13 cellular contexts compared by ENCODE assay signal in the genomic region with DNA sequence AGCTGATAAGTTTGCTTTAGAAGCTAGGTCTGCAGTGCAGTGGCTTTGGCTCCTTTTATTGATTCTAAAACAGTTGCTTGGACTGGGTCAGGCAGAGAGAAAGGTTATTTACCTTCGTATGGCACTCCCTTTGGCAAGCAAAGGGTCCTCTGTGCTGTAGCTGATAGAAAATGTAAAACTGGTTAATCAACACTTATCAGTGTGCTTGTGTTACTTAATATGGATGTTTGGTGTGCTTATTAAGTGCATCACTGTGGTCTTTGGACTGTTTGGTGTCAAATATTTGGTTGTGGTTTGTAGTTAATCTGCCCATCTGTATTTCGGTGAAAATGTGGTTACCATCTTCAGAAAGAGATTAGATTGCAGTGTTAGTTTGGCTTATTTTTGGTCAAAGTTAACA. TPM values are rescaled to one million over a fixed set of nuclear protein-coding genes. Genes with fewer than 3 reads are reported as not detected.
DNase-seq lines count a peak whose midpoint lies in the region; ATAC-seq lines count a peak whose summit lies in the region.
"Had no signal": no experiment of that assay in that cellular context is flagged by ENCODE, and none has a peak within 500 bp of the region (broad histone marks: within the 10 kb centered on the region; RNA-seq: fewer than 3 reads in every experiment).

No MANE protein-coding gene starts in this region.

- in situ Hi-C loops in Caki2 (cut with HindIII; ENCODE audit: low pct_unique_long_range_greater_than_20kb, low sequenced_read_pairs): no loop called here

- DNase-seq in Caki2 (ENCODE audit: low read depth) (peak; percentile 51), RPMI7951 (ENCODE audit: low read depth) (peak; percentile 17), NCI-H1105 (lab: John Stamatoyannopoulos, UW) (no peak), NCI-H187 treated with DMSO at 0.1 percent for 48 hours (lab: John Stamatoyannopoulos, UW) (no peak)
- no peak for DNase-seq in activated CD8-positive, alpha-beta memory T cell treated with anti-CD3 and anti-CD28 coated beads, Interleukin-2, amount 50 U/mL, for 48 hours
- DNase-seq in stimulated activated CD4-positive, alpha-beta T cell treated with anti-CD3 and anti-CD28 coated beads, Interleukin-4, amount 100 ng/mL, for 4 hours: no peak
- DNase-seq: activated CD8-positive, alpha-beta T cell treated with anti-CD3 and anti-CD28 coated beads for 36 hours; AML-193; brain microvascular endothelial cell had no signal

- ATAC-seq in GM19455 (IDR thresholded peaks at IDR 0.05; ENCODE audit: unreplicated experiment) (peak; percentile 45), HG03064 (IDR thresholded peaks at IDR 0.05; ENCODE audit: low read depth, unreplicated experiment) (peak; percentile 57)
- ATAC-seq: activated CD8-positive, alpha-beta T cell treated with anti-CD3 and anti-CD28 coated beads for 36 hours; K562; Panc1 had no signal

RNA-seq across cellular contexts. Expression of a gene that starts 16.0 kb away (rescaled TPM):
- 37.9 and 74.5 TPM in 2 replicates for total RNA-seq in Caki2 (2014; rRNA removed; shearing (Covaris generic); ENCODE audit: low replicate concordance)
- total RNA-seq in RPMI7951 (2014; rRNA removed; shearing (Covaris generic)): 91.9 and 121 TPM in 2 replicates

Comparison
In these comparisons a context has a peak if more than half of its experiments do, and no peak if none do; other contexts are left out.
1. DNase-seq: peak in Caki2 (single experiment) and RPMI7951 (single experiment); none in NCI-H1105 (single experiment), NCI-H187 treated with DMSO at 0.1 percent for 48 hours (single experiment), activated CD8-positive, alpha-beta memory T cell treated with anti-CD3 and anti-CD28 coated beads, Interleukin-2, amount 50 U/mL, for 48 hours (single experiment) and stimulated activated CD4-positive, alpha-beta T cell treated with anti-CD3 and anti-CD28 coated beads, Interleukin-4, amount 100 ng/mL, for 4 hours (0 of 2).